22 cellular contexts compared by ENCODE assay signal in genomic region chr15:95087253-95087609, GRCh38.
DNase-seq lines count a peak whose midpoint lies in the region; ATAC-seq, FAIRE-seq and TF ChIP-seq lines count a peak whose summit lies in the region.
"Had no signal": no experiment of that assay in that cellular context is flagged by ENCODE, and none has a peak within 500 bp of the region (broad histone marks: within the 10 kb centered on the region; RNA-seq: fewer than 3 reads in every experiment).

No MANE protein-coding gene starts in this region.

- FAIRE-seq in endothelial cell of umbilical vein (lab: Jason Lieb, UNC) = no peak

- no peaks in the 10 kb centered on the region for H3K27me3 ChIP-seq in GM23248 (replicated peaks; ENCODE audit: insufficient read depth)
- H3K27me3 ChIP-seq in RWPE2 (ENCODE audit: insufficient read depth, poor library complexity, severe bottlenecking) = no peaks in the 10 kb centered on the region
- H3K27me3 ChIP-seq in endothelial cell of umbilical vein (ENCODE audit: control insufficient read depth in 2 of 2, insufficient read depth in 2 of 2, low read length in 2 of 2) = no peaks in the 10 kb centered on the region
- H3K27me3 ChIP-seq: SJSA1, testis, vagina had no signal

- CTCF ChIA-PET in endothelial cell of umbilical vein (lab: Charles Lee) = no interaction called here
- CTCF ChIA-PET in activated CD4-positive, alpha-beta T cell treated with anti-CD3 and anti-CD28 coated beads, Interleukin-2, amount 10 ng/mL, durations not matched to agents 7 days and 5 days (lab: Charles Lee) = no interaction called here

- TF ChIP-seq POLR2A in endothelial cell of umbilical vein (IDR thresholded peaks at IDR 0.05; ENCODE audit: low read depth, low read length) = no peak

- POLR2A ChIA-PET in endothelial cell of umbilical vein (lab: Charles Lee) = no interaction called here
- POLR2A ChIA-PET in activated CD4-positive, alpha-beta T cell treated with anti-CD3 and anti-CD28 coated beads, Interleukin-2, amount 10 ng/mL, durations not matched to agents 7 days and 5 days (lab: Charles Lee) = no interaction called here

- H3K4me2 ChIP-seq in GM23248 (ENCODE audit: unreplicated experiment) = no peak overlapping the region
- H3K4me2 ChIP-seq in endothelial cell of umbilical vein (ENCODE audit: insufficient read depth, low read length) = peak overlapping the region; percentile 10
- H3K4me2 ChIP-seq: PC-9 had no signal

- peaks cover 8% of the 10 kb centered on the region for H3K4me1 ChIP-seq in GM23248 (ENCODE audit: insufficient read depth)
- peaks cover 8% of the 10 kb centered on the region for H3K4me1 ChIP-seq in RWPE2 (ENCODE audit: insufficient read depth, poor library complexity, severe bottlenecking)
- peaks cover 12% of the 10 kb centered on the region for H3K4me1 ChIP-seq in endothelial cell of umbilical vein (ENCODE audit: control insufficient read depth, extremely low read depth, insufficient read depth, low read length)
- H3K4me1 ChIP-seq: SJSA1, testis, vagina had no signal

- no peaks in the 10 kb centered on the region for H3F3A ChIP-seq in GM23248 (ENCODE audit: insufficient read depth)

- intact Hi-C loops in endothelial cell of umbilical vein (cut with micrococcal nuclease) (loop anchor here (5.0 kb wide), 1 partner anchor 160 kb away; no protein-coding TSS in a partner anchor), head of caudate nucleus (cut with DNase I) (no loop called here)

- no peaks in the 10 kb centered on the region for H3K36me3 Mint-ChIP-seq in nephron (ENCODE audit: low read depth)
- no peaks in the 10 kb centered on the region for H3K36me3 Mint-ChIP-seq in activated CD4-positive, alpha-beta T cell treated with anti-CD3 and anti-CD28 coated beads, Interleukin-2, amount 10 ng/mL, durations not matched to agents 7 days and 5 days (ENCODE audit: low read depth)
- H3K36me3 Mint-ChIP-seq: CD4-positive, CD25-positive, alpha-beta regulatory T cell; immature natural killer cell had no signal

- in situ Hi-C loops in GM23248 (cut with MboI) = no loop called here

- DNase-seq in GM23248 (no peak), RWPE2 (ENCODE audit: low spot score) (no peak), endothelial cell of umbilical vein (ENCODE audit: low read depth, low spot score) (no peak), head of caudate nucleus (no peak)
- no peak for DNase-seq in activated CD4-positive, alpha-beta T cell treated with anti-CD3 and anti-CD28 coated beads, Interleukin-2, amount 10 ng/mL, durations not matched to agents 7 days and 5 days
- DNase-seq: activated CD4-positive, alpha-beta T cell treated with anti-CD3 and anti-CD28 coated beads for 1 hour; activated T-cell treated with anti-CD3 and anti-CD28 coated beads, Interleukin-2, amount 50 U/mL, for 4 hours; CD4-positive, CD25-positive, alpha-beta regulatory T cell; immature natural killer cell; KG1; NCI-H1436; NCI-H510A; PC-9; stimulated activated naive CD4-positive, alpha-beta T cell treated with Interleukin-2 at 50 U/mL for 16 hours; T-helper 17 cell; testis had no signal

- H3K27ac Mint-ChIP-seq in nephron = peak overlapping the region; percentile 78 to 94 (median 81)
- H3K27ac Mint-ChIP-seq in activated CD4-positive, alpha-beta T cell treated with anti-CD3 and anti-CD28 coated beads, Interleukin-2, amount 10 ng/mL, durations not matched to agents 7 days and 5 days = no peak overlapping the region
- H3K27ac Mint-ChIP-seq: CD4-positive, CD25-positive, alpha-beta regulatory T cell; dendritic cell treated with granulocyte-macrophage colony-stimulating factor and Interleukin-4, amounts not matched to agents 40 ng/mL and 50 ng/mL, for 4 days; HFFc6; immature natural killer cell; T-helper 17 cell had no signal

- no peaks in the 10 kb centered on the region for H3K9me3 ChIP-seq in GM23248 (ENCODE audit: low read depth)
- H3K9me3 ChIP-seq in RWPE2 (ENCODE audit: severe bottlenecking) = no peaks in the 10 kb centered on the region
- H3K9me3 ChIP-seq in endothelial cell of umbilical vein (replicated peaks; ENCODE audit: control insufficient read depth, insufficient read depth, low read length) = no peaks in the 10 kb centered on the region
- H3K9me3 ChIP-seq: testis, vagina had no signal

- no peak overlapping the region for H3K4me3 Mint-ChIP-seq in nephron
- H3K4me3 Mint-ChIP-seq in activated CD4-positive, alpha-beta T cell treated with anti-CD3 and anti-CD28 coated beads, Interleukin-2, amount 10 ng/mL, durations not matched to agents 7 days and 5 days = no peak overlapping the region
- H3K4me3 Mint-ChIP-seq: activated T-cell treated with anti-CD3 and anti-CD28 coated beads, Interleukin-2, amount 50 U/mL, for 4 hours; CD4-positive, CD25-positive, alpha-beta regulatory T cell; dendritic cell treated with granulocyte-macrophage colony-stimulating factor and Interleukin-4, amounts not matched to agents 40 ng/mL and 50 ng/mL, for 4 days; HFFc6; immature natural killer cell; T-helper 17 cell had no signal

- 0 out of 2 replicates have a peak, but pooled peaks cover under 1% of the 10 kb centered on the region for H3K9me2 ChIP-seq in GM23248 (ENCODE audit: insufficient read depth)

- H4K20me1 ChIP-seq in GM23248 (ENCODE audit: insufficient read depth) (no peaks in the 10 kb centered on the region), endothelial cell of umbilical vein (replicated peaks; ENCODE audit: control insufficient read depth, extremely low read depth, insufficient read depth, low read length) (no peaks in the 10 kb centered on the region)

- no TSS peak for BruUV-seq in endothelial cell of umbilical vein (replicated peaks; lab: Mats Ljungman, UMichigan)

- peaks cover 3% of the 10 kb centered on the region for H3K9me3 Mint-ChIP-seq in nephron
- no peaks in the 10 kb centered on the region for H3K9me3 Mint-ChIP-seq in activated CD4-positive, alpha-beta T cell treated with anti-CD3 and anti-CD28 coated beads, Interleukin-2, amount 10 ng/mL, durations not matched to agents 7 days and 5 days
- H3K9me3 Mint-ChIP-seq: activated T-cell treated with anti-CD3 and anti-CD28 coated beads, Interleukin-2, amount 50 U/mL, for 4 hours; dendritic cell treated with granulocyte-macrophage colony-stimulating factor and Interleukin-4, amounts not matched to agents 40 ng/mL and 50 ng/mL, for 4 days; HFFc6 had no signal

- H2AFZ ChIP-seq in GM23248 = 0 out of 2 replicates have a peak overlapping the region, but pooled peaks have one; percentile 11
- H2AFZ ChIP-seq in endothelial cell of umbilical vein (ENCODE audit: low read depth, low read length) = no peak overlapping the region
- H2AFZ ChIP-seq: PC-9 had no signal

- H3K4me3 ChIP-seq in GM23248 (no peak overlapping the region), RWPE2 (ENCODE audit: severe bottlenecking) (no peak overlapping the region), endothelial cell of umbilical vein (replicated peaks in 1 of 3; ENCODE audit: insufficient read depth in 1 of 3, low read depth in 1 of 3, low read length in 3 of 3) (no peak overlapping the region)
- H3K4me3 ChIP-seq: PC-9, SJSA1, testis, vagina had no signal

- H3K9ac ChIP-seq in GM23248 (no peak overlapping the region), endothelial cell of umbilical vein (replicated peaks; ENCODE audit: extremely low read depth, insufficient read depth, low read length) (no peak overlapping the region)

- peaks cover 4% of the 10 kb centered on the region for H3K9me1 ChIP-seq in endothelial cell of umbilical vein (replicated peaks; ENCODE audit: control insufficient read depth, extremely low read depth, insufficient read depth, low read length)

- no peak overlapping the region for H3K27ac ChIP-seq in GM23248
- H3K27ac ChIP-seq in RWPE2 (ENCODE audit: poor library complexity, severe bottlenecking) = no peak overlapping the region
- no peak overlapping the region for H3K27ac ChIP-seq in endothelial cell of umbilical vein (ENCODE audit: insufficient read depth, low read depth, low read length)
- H3K27ac ChIP-seq: PC-9, SJSA1, testis, vagina had no signal

- ATAC-seq in RWPE2 (ENCODE audit: low read depth) (peak; percentile 56), HG03354 (IDR thresholded peaks at IDR 0.05; ENCODE audit: poor library complexity, severe bottlenecking, unreplicated experiment) (no peak)
- ATAC-seq: activated T-cell treated with anti-CD3 and anti-CD28 coated beads, Interleukin-2, amount 50 U/mL, for 4 hours; T-helper 17 cell had no signal

- no peaks in the 10 kb centered on the region for H3K27me3 Mint-ChIP-seq in nephron (ENCODE audit: low read depth)
- no peaks in the 10 kb centered on the region for H3K27me3 Mint-ChIP-seq in activated CD4-positive, alpha-beta T cell treated with anti-CD3 and anti-CD28 coated beads, Interleukin-2, amount 10 ng/mL, durations not matched to agents 7 days and 5 days
- H3K27me3 Mint-ChIP-seq: dendritic cell treated with granulocyte-macrophage colony-stimulating factor and Interleukin-4, amounts not matched to agents 40 ng/mL and 50 ng/mL, for 4 days; T-helper 17 cell had no signal

- H3K79me2 ChIP-seq in GM23248 (ENCODE audit: insufficient read depth) (no peaks in the 10 kb centered on the region), endothelial cell of umbilical vein (ENCODE audit: control insufficient read depth, insufficient read depth, low read length) (no peaks in the 10 kb centered on the region)

- H3K4me1 Mint-ChIP-seq in nephron = peaks cover 24% of the 10 kb centered on the region
- no peaks in the 10 kb centered on the region for H3K4me1 Mint-ChIP-seq in activated CD4-positive, alpha-beta T cell treated with anti-CD3 and anti-CD28 coated beads, Interleukin-2, amount 10 ng/mL, durations not matched to agents 7 days and 5 days
- H3K4me1 Mint-ChIP-seq: CD4-positive, CD25-positive, alpha-beta regulatory T cell; immature natural killer cell; T-helper 17 cell had no signal

- no peak for TF ChIP-seq CTCF in RWPE2 (IDR thresholded peaks at IDR 0.05; ENCODE audit: poor library complexity, severe bottlenecking)
- no peak for TF ChIP-seq CTCF in endothelial cell of umbilical vein (IDR thresholded peaks at IDR 0.05; ENCODE audit: extremely low read depth in 1 of 2, insufficient read depth in 1 of 2, low read depth in 1 of 2, low read length in 2 of 2)
- no peak for TF ChIP-seq CTCF in nephron (IDR thresholded peaks at IDR 0.05; ENCODE audit: unreplicated experiment in 3 of 3)

- H3K36me3 ChIP-seq in GM23248 (ENCODE audit: low read depth) (no peaks in the 10 kb centered on the region), RWPE2 (ENCODE audit: low read depth) (no peaks in the 10 kb centered on the region), endothelial cell of umbilical vein (ENCODE audit: control insufficient read depth in 2 of 2, extremely low read depth in 1 of 2, insufficient read depth in 2 of 2, low read length in 2 of 2) (no peaks in the 10 kb centered on the region)
- H3K36me3 ChIP-seq: SJSA1, vagina had no signal

- dilution Hi-C loops in endothelial cell of umbilical vein (cut with MboI; ENCODE audit: extremely low pct_ligation_motif_present, low sequenced_read_pairs) = no loop called here

TF ChIP-seq in endothelial cell of umbilical vein, 7 proteins besides CTCF, POLR2A, EP300 and RAD21 (continues in another document):
- no peak for TF ChIP-seq GATA2 (IDR thresholded peaks at IDR 0.05; ENCODE audit: insufficient read depth, insufficient read length, low read depth, low read length)
- TF ChIP-seq JUN (IDR thresholded peaks at IDR 0.05; ENCODE audit: borderline replicate concordance, insufficient read depth, insufficient read length, low read depth) = no peak
- TF ChIP-seq EZH2 (IDR thresholded peaks at IDR 0.05; ENCODE audit: borderline replicate concordance, low read depth, low read length, severe bottlenecking) = no peak
- no peak for TF ChIP-seq FOS (IDR thresholded peaks at IDR 0.05; ENCODE audit: borderline replicate concordance, insufficient read depth, low read length)
